9 cellular contexts compared by ENCODE assay signal in genomic region chr16:84929421-84930297, GRCh38.
DNase-seq lines count a peak whose midpoint lies in the region; ATAC-seq and TF ChIP-seq lines count a peak whose summit lies in the region.
"Had no signal": no experiment of that assay in that cellular context is flagged by ENCODE, and none has a peak within 500 bp of the region (broad histone marks: within the 10 kb centered on the region; RNA-seq: fewer than 3 reads in every experiment).

No MANE protein-coding gene starts in this region.

- H3K27ac Mint-ChIP-seq in natural killer cell (peak overlapping the region; percentile 58 to 75), endothelial cell (ENCODE audit: unreplicated experiment) (no peak overlapping the region), nephron progenitor cell (peak overlapping the region; percentile 69)
- H3K27ac Mint-ChIP-seq in natural killer cell treated with Interleukin-12 subunit alpha and Interleukin-12 subunit beta and Interleukin-15 and Interleukin-18, amount 100 ng/mL, for 72 hours: no peak overlapping the region

- no peak overlapping the region for H3K4me3 Mint-ChIP-seq in natural killer cell
- H3K4me3 Mint-ChIP-seq in natural killer cell treated with Interleukin-12 subunit alpha and Interleukin-12 subunit beta and Interleukin-15 and Interleukin-18, amount 100 ng/mL, for 72 hours: no peak overlapping the region
- peak overlapping the region; percentile 8 for H3K4me3 Mint-ChIP-seq in endothelial cell (ENCODE audit: unreplicated experiment)
- no peak overlapping the region for H3K4me3 Mint-ChIP-seq in nephron progenitor cell

- H3K27me3 Mint-ChIP-seq in natural killer cell (ENCODE audit: low read depth in 2 of 2) (no peaks in the 10 kb centered on the region), endothelial cell (ENCODE audit: unreplicated experiment) (peaks cover 4% of the 10 kb centered on the region), nephron progenitor cell (ENCODE audit: low read depth, poor library complexity) (peaks cover 11% of the 10 kb centered on the region)
- no peaks in the 10 kb centered on the region for H3K27me3 Mint-ChIP-seq in natural killer cell treated with Interleukin-12 subunit alpha and Interleukin-12 subunit beta and Interleukin-15 and Interleukin-18, amount 100 ng/mL, for 72 hours

- H3K4me1 Mint-ChIP-seq in natural killer cell (peaks cover 0 to 9% of the 10 kb centered on the region in 2 donors), endothelial cell (ENCODE audit: unreplicated experiment) (no peaks in the 10 kb centered on the region), nephron progenitor cell (peaks cover 31% of the 10 kb centered on the region)
- peaks cover 0 to 6% of the 10 kb centered on the region in 2 donors for H3K4me1 Mint-ChIP-seq in natural killer cell treated with Interleukin-12 subunit alpha and Interleukin-12 subunit beta and Interleukin-15 and Interleukin-18, amount 100 ng/mL, for 72 hours (ENCODE audit: low read depth in 2 of 2)

- DNase-seq in natural killer cell (no peak), endothelial cell (ENCODE audit: low spot score) (no peak), nephron progenitor cell (no peak), HCEC 1CT (no peak), NCI-H1930 (lab: John Stamatoyannopoulos, UW) (no peak), medulla oblongata (ENCODE audit: extremely low spot score) (no peak), iPS-NIHi7 (ENCODE audit: extremely low spot score) (no peak)
- no peak for DNase-seq in natural killer cell treated with Interleukin-12 subunit alpha and Interleukin-12 subunit beta and Interleukin-15 and Interleukin-18, amount 100 ng/mL, for 72 hours (ENCODE audit: low spot score)
- DNase-seq: NCI-H510A treated with DMSO at 0.1 percent for 48 hours had no signal

- ATAC-seq in natural killer cell: peak in 1 of 3 donors; percentile 11
- no peak for ATAC-seq in natural killer cell treated with Interleukin-12 subunit alpha and Interleukin-12 subunit beta and Interleukin-15 and Interleukin-18, amount 100 ng/mL, for 72 hours

- H3K9me3 Mint-ChIP-seq in natural killer cell (no peaks in the 10 kb centered on the region), endothelial cell (ENCODE audit: unreplicated experiment) (no peaks in the 10 kb centered on the region), nephron progenitor cell (no peaks in the 10 kb centered on the region)
- no peaks in the 10 kb centered on the region for H3K9me3 Mint-ChIP-seq in natural killer cell treated with Interleukin-12 subunit alpha and Interleukin-12 subunit beta and Interleukin-15 and Interleukin-18, amount 100 ng/mL, for 72 hours

- intact Hi-C loops in natural killer cell (cut with micrococcal nuclease): no loop called here

- TF ChIP-seq CTCF in natural killer cell (IDR thresholded peaks at IDR 0.05): no peak
- no peak for TF ChIP-seq CTCF in endothelial cell (IDR thresholded peaks at IDR 0.05; ENCODE audit: unreplicated experiment)
- TF ChIP-seq CTCF in nephron progenitor cell (IDR thresholded peaks at IDR 0.05): no peak

- H3K36me3 Mint-ChIP-seq in natural killer cell (no peaks in the 10 kb centered on the region), endothelial cell (ENCODE audit: low read depth, unreplicated experiment) (peaks cover 3% of the 10 kb centered on the region), nephron progenitor cell (ENCODE audit: low read depth) (no peaks in the 10 kb centered on the region)
- no peaks in the 10 kb centered on the region for H3K36me3 Mint-ChIP-seq in natural killer cell treated with Interleukin-12 subunit alpha and Interleukin-12 subunit beta and Interleukin-15 and Interleukin-18, amount 100 ng/mL, for 72 hours

Comparison
In these comparisons a context has a peak if more than half of its experiments do, and no peak if none do; other contexts are left out.
1. H3K27ac Mint-ChIP-seq: peak in natural killer cell (2 of 2) and nephron progenitor cell (single experiment); none in natural killer cell treated with Interleukin-12 subunit alpha and Interleukin-12 subunit beta and Interleukin-15 and Interleukin-18, amount 100 ng/mL, for 72 hours (0 of 2) and endothelial cell (single experiment).